In genomic region chr6:36686668-36687513, GRCh38 we compare ENCODE assay signal across 26 cellular contexts. TPM values are rescaled to one million over a fixed set of nuclear protein-coding genes. Genes with fewer than 3 reads are reported as not detected.
A peak's percentile ranks its signal among the peaks of the same experiment; 100 is the strongest.
DNase-seq lines count a peak whose midpoint lies in the region; ATAC-seq and TF ChIP-seq lines count a peak whose summit lies in the region.
"Had no signal": no experiment of that assay in that cellular context is flagged by ENCODE, and none has a peak within 500 bp of the region (broad histone marks: within the 10 kb centered on the region; RNA-seq: fewer than 3 reads in every experiment).

No MANE protein-coding gene starts in this region.

- H3K27me3 ChIP-seq in left ventricle myocardium inferior (ENCODE audit: low read depth), result no peaks in the 10 kb centered on the region
- no peaks in the 10 kb centered on the region for H3K27me3 ChIP-seq in right cardiac atrium (ENCODE audit: control insufficient read depth, insufficient read depth)
- H3K27me3 ChIP-seq in fibroblast of lung (ENCODE audit: control insufficient read depth, insufficient read depth, low read length), result no peaks in the 10 kb centered on the region
- no peaks in the 10 kb centered on the region for H3K27me3 ChIP-seq in effector memory CD4-positive, alpha-beta T cell (replicated peaks; ENCODE audit: control insufficient read depth, insufficient read depth, low read length, poor library complexity, severe bottlenecking)
- H3K27me3 ChIP-seq: adrenal gland, cardiac muscle cell, esophagus squamous epithelium, neural progenitor cell, uterus had no signal

- peaks cover 45% of the 10 kb centered on the region for H3K4me1 ChIP-seq in left ventricle myocardium inferior
- peaks cover 6% of the 10 kb centered on the region for H3K4me1 ChIP-seq in right cardiac atrium (ENCODE audit: control insufficient read depth, insufficient read depth, low read length)
- H3K4me1 ChIP-seq in fibroblast of lung (ENCODE audit: control insufficient read depth, extremely low read depth, insufficient read depth, low read length), result peaks cover 4% of the 10 kb centered on the region
- peaks cover 25% of the 10 kb centered on the region for H3K4me1 ChIP-seq in effector memory CD4-positive, alpha-beta T cell (ENCODE audit: control insufficient read depth, insufficient read depth, low read length, poor library complexity, severe bottlenecking)
- H3K4me1 ChIP-seq: neural progenitor cell, uterus had no signal

- H3K4me2 ChIP-seq in fibroblast of lung (ENCODE audit: extremely low read depth, insufficient read depth, low read length), result no peak overlapping the region
- H3K4me2 ChIP-seq: neural progenitor cell had no signal

- peaks cover 3% of the 10 kb centered on the region for H4K20me1 ChIP-seq in fibroblast of lung (ENCODE audit: control insufficient read depth, extremely low read depth, insufficient read depth, low read length)

- H2AFZ ChIP-seq in fibroblast of lung (ENCODE audit: low read length), result no peak overlapping the region
- H2AFZ ChIP-seq: neural progenitor cell had no signal

- no peak for DNase-seq in left ventricle myocardium inferior
- DNase-seq in right cardiac atrium, result no peak
- DNase-seq in NCI-H69 (lab: John Stamatoyannopoulos, UW), result peak; percentile 34
- no peak for DNase-seq in fibroblast of lung (ENCODE audit: low read depth in 2 of 2)
- DNase-seq in effector memory CD4-positive, alpha-beta T cell, result no peak
- no peak for DNase-seq in dermis blood vessel endothelial cell
- DNase-seq: activated CD4-positive, alpha-beta T cell treated with anti-CD3 and anti-CD28 coated beads for 48 hours; activated CD8-positive, alpha-beta memory T cell treated with anti-CD3 and anti-CD28 coated beads, Interleukin-2, amount 10 ng/mL, durations not matched to agents 7 days and 5 days; CD8-positive, alpha-beta memory T cell; DMS79 treated with DMSO at 0.1 percent for 48 hours; esophagus squamous epithelium; glutamatergic neuron; H7; midbrain; NCI-H1436; NCI-H2227 treated with DMSO at 0.1 percent for 48 hours; RPMI8226; stimulated activated CD4-positive, alpha-beta T cell treated with anti-CD3 and anti-CD28 coated beads, Interleukin-4, amount 100 ng/mL, for 4 hours; SW 1271; uterus had no signal

- peak overlapping the region; percentile 32 for H3K27ac ChIP-seq in left ventricle myocardium inferior (replicated peaks)
- H3K27ac ChIP-seq in right cardiac atrium (ENCODE audit: low read length), result no peak overlapping the region
- peak overlapping the region; percentile 2 for H3K27ac ChIP-seq in fibroblast of lung (ENCODE audit: insufficient read depth, low read length)
- no peak overlapping the region for H3K27ac ChIP-seq in effector memory CD4-positive, alpha-beta T cell (ENCODE audit: insufficient read depth, low read length, poor library complexity, severe bottlenecking)
- H3K27ac ChIP-seq: cardiac muscle cell, neural progenitor cell had no signal

- no peaks in the 10 kb centered on the region for H3K9me3 ChIP-seq in left ventricle myocardium inferior (replicated peaks)
- no peaks in the 10 kb centered on the region for H3K9me3 ChIP-seq in right cardiac atrium (ENCODE audit: control insufficient read depth, low read length)
- H3K9me3 ChIP-seq in fibroblast of lung (ENCODE audit: control insufficient read depth, insufficient read depth, low read depth, low read length), result no peaks in the 10 kb centered on the region
- no peaks in the 10 kb centered on the region for H3K9me3 ChIP-seq in effector memory CD4-positive, alpha-beta T cell (ENCODE audit: control insufficient read depth, low read length)
- H3K9me3 ChIP-seq: adrenal gland, esophagus squamous epithelium, uterus had no signal

- ATAC-seq in right cardiac atrium (no peak), HG03520 (IDR thresholded peaks at IDR 0.05; ENCODE audit: unreplicated experiment) (no peak), GM18502 (IDR thresholded peaks at IDR 0.05; ENCODE audit: poor library complexity, unreplicated experiment) (no peak)
- ATAC-seq: activated CD8-positive, alpha-beta memory T cell treated with anti-CD3 and anti-CD28 coated beads, Interleukin-2, amount 10 ng/mL, durations not matched to agents 7 days and 5 days; activated T-helper 17 cell treated with anti-CD3 and anti-CD28 coated beads, Interleukin-2, amount 50 U/mL, for 72 hours had no signal

- H3K36me3 ChIP-seq in left ventricle myocardium inferior (peaks cover 55% of the 10 kb centered on the region), fibroblast of lung (ENCODE audit: control insufficient read depth, insufficient read depth, low read length) (peaks cover 29% of the 10 kb centered on the region)
- H3K36me3 ChIP-seq in effector memory CD4-positive, alpha-beta T cell (ENCODE audit: control insufficient read depth, insufficient read depth, low read length), result peaks cover 17% of the 10 kb centered on the region
- H3K36me3 ChIP-seq: cardiac muscle cell, neural progenitor cell, uterus had no signal

- H3K79me2 ChIP-seq in fibroblast of lung (ENCODE audit: control insufficient read depth, insufficient read depth, low read length), result peaks cover 32% of the 10 kb centered on the region

- TF ChIP-seq CTCF in left ventricle myocardium inferior (IDR thresholded peaks at IDR 0.05; ENCODE audit: borderline replicate concordance) (no peak), fibroblast of lung (conservative IDR thresholded peaks at IDR 0.05 in 1 of 2, IDR thresholded peaks at IDR 0.05 in 1 of 2; ENCODE audit: low read depth in 1 of 2, low read length in 2 of 2) (no peak)

- intact Hi-C loops in left ventricle myocardium inferior (cut with micrococcal nuclease), result loop anchor here (10.0 kb wide), 1 partner anchor 68 kb away; no protein-coding TSS in a partner anchor
- intact Hi-C loops in right cardiac atrium (cut with DNase I), result no loop called here

- no peak overlapping the region for H3K9ac ChIP-seq in fibroblast of lung (ENCODE audit: insufficient read depth, low read length)
- H3K9ac ChIP-seq: neural progenitor cell had no signal

- no peak overlapping the region for H3K4me3 ChIP-seq in left ventricle myocardium inferior
- no peak overlapping the region for H3K4me3 ChIP-seq in right cardiac atrium (ENCODE audit: low read length)
- no peak overlapping the region for H3K4me3 ChIP-seq in fibroblast of lung (replicated peaks in 1 of 4; ENCODE audit: control extremely low read depth in 1 of 4, insufficient read depth in 1 of 4, low read depth in 3 of 4, low read length in 4 of 4)
- H3K4me3 ChIP-seq in effector memory CD4-positive, alpha-beta T cell (ENCODE audit: insufficient read depth, low read depth, low read length, poor library complexity, severe bottlenecking), result no peak overlapping the region
- H3K4me3 ChIP-seq: adrenal gland, cardiac muscle cell, esophagus squamous epithelium, neural progenitor cell, uterus had no signal

- 91% methylated on average over 10 of the region's 10 CpGs for WGBS in right cardiac atrium

RNA-seq across cellular contexts. Expression of gene CDKN1A, which starts 8.4 kb away (rescaled TPM):
- 67.2 TPM for total RNA-seq in left ventricle myocardium inferior
- 10 to 100 TPM; 38.5 to 68.6 (median 52.9) TPM for total RNA-seq in right cardiac atrium
- polyA plus RNA-seq in right cardiac atrium, result 59.8 TPM
- 470 and 900 TPM in 2 replicates for total RNA-seq in fibroblast of lung
- polyA plus RNA-seq in fibroblast of lung, result 166 and 238 TPM in 2 replicates
- 192 and 275 TPM in 2 replicates for polyA plus RNA-seq in fibroblast of lung (2012)
- polyA minus RNA-seq in fibroblast of lung (ENCODE audit: low replicate concordance), result 286 and 448 TPM in 2 replicates
- total RNA-seq in dermis blood vessel endothelial cell, result 141 and 189 TPM in 2 replicates

RNA-seq across cellular contexts. Expression of gene RAB44, which starts 10.7 kb away (rescaled TPM):
- total RNA-seq in left ventricle myocardium inferior (0.05 TPM), right cardiac atrium (under 1 TPM in 2 of 4 donors, not detected in 2; 0.06 TPM), fibroblast of lung (under 0.01 TPM in 2 replicates), dermis blood vessel endothelial cell (under 0.01 TPM in 1 of 2 replicates, not detected in the other)
- polyA plus RNA-seq in right cardiac atrium (not detected), fibroblast of lung (0.03 TPM in 1 of 2 replicates, not detected in the other)
- polyA plus RNA-seq in fibroblast of lung (2012), result not detected in 2 replicates
- polyA minus RNA-seq in fibroblast of lung (ENCODE audit: low replicate concordance), result not detected in 2 replicates
- total RNA-seq: activated CD8-positive, alpha-beta memory T cell treated with anti-CD3 and anti-CD28 coated beads, Interleukin-2, amount 10 ng/mL, durations not matched to agents 7 days and 5 days; adrenal gland; cardiac muscle cell; CD8-positive, alpha-beta memory T cell; H7 had no signal
- polyA plus RNA-seq: cardiac muscle cell; CD8-positive, alpha-beta memory T cell had no signal

Comparison
In these comparisons a context has a peak if more than half of its experiments do, and no peak if none do; other contexts are left out.
1. H3K27ac ChIP-seq: peak in left ventricle myocardium inferior (single experiment) and fibroblast of lung (single experiment); none in right cardiac atrium (single experiment) and effector memory CD4-positive, alpha-beta T cell (single experiment).